17 cellular contexts compared by ENCODE assay signal in the genomic region with DNA sequence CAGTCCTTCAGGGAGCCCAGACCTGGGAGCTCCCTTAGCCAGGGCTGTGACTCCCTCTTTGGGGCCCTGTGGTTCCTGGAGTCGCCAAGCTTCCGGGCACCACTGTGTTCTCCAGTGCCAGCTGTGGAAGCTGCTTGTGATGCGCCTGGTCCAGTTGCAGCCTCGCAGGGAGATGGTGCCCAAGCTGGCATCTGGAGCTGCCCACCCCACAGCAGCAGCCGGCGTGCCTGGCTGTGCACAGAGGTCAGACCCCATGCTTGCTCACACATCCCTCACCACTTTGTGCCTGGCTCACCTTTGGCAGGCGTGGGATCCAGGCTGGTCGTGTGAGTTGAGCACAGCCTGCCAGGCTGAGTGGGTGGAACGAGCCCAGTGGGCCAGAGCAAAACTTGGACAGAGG.
"Had no signal": no experiment of that assay in that cellular context is flagged by ENCODE, and none has a peak within 500 bp of the region (broad histone marks: within the 10 kb centered on the region; RNA-seq: fewer than 3 reads in every experiment).

No MANE protein-coding gene starts in this region.

- H3K27ac Mint-ChIP-seq: progenitor cell of endocrine pancreas; stimulated activated naive CD8-positive, alpha-beta T cell treated with anti-CD3 and anti-CD28 coated beads, Interleukin-15, Interleukin-2, amounts not matched to agents 100 ng/mL and 50 ng/mL, for 24 hours; T-helper 1 cell treated with Interleukin-12 subunit alpha and Interleukin-12 subunit beta and Interleukin-4 antibody, amounts not matched to agents 30 μg/mL and 1 μg/mL, for 36 hours had no signal

- ATAC-seq: activated naive CD4-positive, alpha-beta T cell treated with anti-CD3 and anti-CD28 coated beads, Interleukin-2, amount 50 U/mL, for 72 hours; effector memory CD8-positive, alpha-beta T cell; foreskin keratinocyte; left lung had no signal

- H3K27me3 Mint-ChIP-seq: effector memory CD8-positive, alpha-beta T cell; progenitor cell of endocrine pancreas; stimulated activated naive CD8-positive, alpha-beta T cell treated with anti-CD3 and anti-CD28 coated beads, Interleukin-15, Interleukin-2, amounts not matched to agents 100 ng/mL and 50 ng/mL, for 24 hours had no signal

- H3K9me3 Mint-ChIP-seq: effector memory CD8-positive, alpha-beta T cell; stimulated activated naive CD8-positive, alpha-beta T cell treated with anti-CD3 and anti-CD28 coated beads, Interleukin-15, Interleukin-2, amounts not matched to agents 100 ng/mL and 50 ng/mL, for 24 hours; T-helper 1 cell treated with Interleukin-12 subunit alpha and Interleukin-12 subunit beta and Interleukin-4 antibody, amounts not matched to agents 30 μg/mL and 1 μg/mL, for 36 hours had no signal

- H3K9me3 ChIP-seq: adrenal gland, left lung, suprapubic skin, upper lobe of left lung had no signal

- H3K27ac ChIP-seq: adrenal gland, foreskin keratinocyte, left lung, suprapubic skin, upper lobe of left lung, VCaP had no signal

- H3K27me3 ChIP-seq: adrenal gland, foreskin keratinocyte, left lung, suprapubic skin, upper lobe of left lung had no signal

- DNase-seq: activated CD4-positive, alpha-beta T cell treated with anti-CD3 and anti-CD28 coated beads, Interleukin-2, amount 50 U/mL, for 1 hour; activated CD4-positive, CD25-positive, alpha-beta regulatory T cell treated with anti-CD3 and anti-CD28 coated beads, Interleukin-2, amount 50 U/mL, for 72 hours; activated gamma-delta T cell; adrenal gland; dermis blood vessel endothelial cell; effector memory CD8-positive, alpha-beta T cell; foreskin keratinocyte; left lung; stimulated activated CD4-positive, alpha-beta T cell treated with anti-CD3 and anti-CD28 coated beads, Interleukin-2, amount 100 ng/mL, for 48 hours had no signal

- FAIRE-seq: keratinocyte had no signal

- H3K4me3 Mint-ChIP-seq: effector memory CD8-positive, alpha-beta T cell; stimulated activated naive CD8-positive, alpha-beta T cell treated with anti-CD3 and anti-CD28 coated beads, Interleukin-15, Interleukin-2, amounts not matched to agents 100 ng/mL and 50 ng/mL, for 24 hours; T-helper 1 cell treated with Interleukin-12 subunit alpha and Interleukin-12 subunit beta and Interleukin-4 antibody, amounts not matched to agents 30 μg/mL and 1 μg/mL, for 36 hours had no signal

- H3K4me3 ChIP-seq: adrenal gland, left lung, suprapubic skin, upper lobe of left lung had no signal
